ENCODE assay signal across 1 cellular context in genomic region chr5:125294844-125295243, GRCh38.
TF ChIP-seq lines count a peak whose summit lies in the region.

No MANE protein-coding gene starts in this region.

TF ChIP-seq in HEK293, 187 proteins besides CTCF, POLR2A, EP300 and RAD21 (continued from another document):
- TF ChIP-seq ZNF146 (tag by site-specific recombination; IDR thresholded peaks at IDR 0.05) (no peak), ZNF16 (tag by site-specific recombination; IDR thresholded peaks at IDR 0.05; ENCODE audit: low read depth) (no peak)
